ENCODE assay signal across 8 cellular contexts in genomic region chr7:157397751-157398691, GRCh38.
A peak's percentile ranks its signal among the peaks of the same experiment; 100 is the strongest.
DNase-seq lines count a peak whose midpoint lies in the region; ATAC-seq and TF ChIP-seq lines count a peak whose summit lies in the region.

No MANE protein-coding gene starts in this region.

- peaks cover 18% of the 10 kb centered on the region for H3K4me1 Mint-ChIP-seq in Calu3 (ENCODE audit: low read depth, unreplicated experiment)

- no peak overlapping the region for H3K4me3 Mint-ChIP-seq in Calu3 (ENCODE audit: low read depth, unreplicated experiment)

- DNase-seq in Calu3 (peak; percentile 58), HCEC 1CT (peak; percentile 61), OCI-M1 (lab: John Stamatoyannopoulos, UW) (peak; percentile 76), ecto neural progenitor cell (ENCODE audit: low spot score) (peak; percentile 73), mesenteric fat pad (ENCODE audit: low spot score) (peak; percentile 83), RPMI8226 (no peak)

- intact Hi-C loops in Calu3 (cut with micrococcal nuclease; ENCODE audit: unreplicated experiment): no loop called here

- H3K27me3 Mint-ChIP-seq in Calu3 (ENCODE audit: unreplicated experiment): no peaks in the 10 kb centered on the region

- no peaks in the 10 kb centered on the region for H3K9me3 Mint-ChIP-seq in Calu3 (ENCODE audit: low read depth, unreplicated experiment)

- no TSS peak for BruUV-seq in Calu3 (replicated peaks; lab: Mats Ljungman, UMichigan)

- H3K27ac Mint-ChIP-seq in Calu3 (ENCODE audit: unreplicated experiment): peak overlapping the region; percentile 9

- ATAC-seq in HG03139 (IDR thresholded peaks at IDR 0.05; ENCODE audit: unreplicated experiment) (no peak), GM19023 (IDR thresholded peaks at IDR 0.05; ENCODE audit: unreplicated experiment) (no peak)

- CTCF ChIA-PET in Calu3 (lab: Charles Lee): interaction anchor here (1.3 kb wide), 1 partner anchor 9 kb away, joined by 3 read pairs; no protein-coding TSS in a partner anchor

- peaks cover 72% of the 10 kb centered on the region for H3K36me3 Mint-ChIP-seq in Calu3 (ENCODE audit: insufficient read depth, unreplicated experiment)

- TF ChIP-seq CTCF in Calu3 (IDR thresholded peaks at IDR 0.05; ENCODE audit: unreplicated experiment): peak; percentile 28
